In genomic region chr7:104980969-104981670, GRCh38 we compare ENCODE assay signal across 8 cellular contexts. TPM values are rescaled to one million over a fixed set of nuclear protein-coding genes. Genes with fewer than 3 reads are reported as not detected.
DNase-seq lines count a peak whose midpoint lies in the region; ATAC-seq lines count a peak whose summit lies in the region.

No MANE protein-coding gene starts in this region.

- H3K9me3 ChIP-seq in muscle layer of colon (ENCODE audit: low read length): no peaks in the 10 kb centered on the region

- peak; percentile 74 for DNase-seq in DMS79 treated with DMSO at 0.1 percent for 48 hours (lab: John Stamatoyannopoulos, UW)
- DNase-seq in Jurkat, Clone E6-1 (ENCODE audit: low read depth, low spot score): peak; percentile 68
- DNase-seq in OCI-M1 (lab: John Stamatoyannopoulos, UW): peak; percentile 66
- peak; percentile 65 for DNase-seq in cerebellum (ENCODE audit: low spot score)
- no peak for DNase-seq in activated CD4-positive, CD25-positive, alpha-beta regulatory T cell (lab: John Stamatoyannopoulos, UW)

- H3K4me3 ChIP-seq in Jurkat, Clone E6-1 (ENCODE audit: low read length): no peak overlapping the region
- no peak overlapping the region for H3K4me3 ChIP-seq in muscle layer of colon (ENCODE audit: low read depth in 1 of 2, low read length in 2 of 2)

- H3K27ac ChIP-seq in muscle layer of colon (ENCODE audit: low read depth, low read length): peak overlapping the region; percentile 4

- peaks cover 62% of the 10 kb centered on the region for H3K4me1 ChIP-seq in muscle layer of colon (ENCODE audit: insufficient read depth, low read length)

- H3K9ac ChIP-seq in muscle layer of colon (ENCODE audit: low read length): no peak overlapping the region

- ATAC-seq in HG03520 (IDR thresholded peaks at IDR 0.05; ENCODE audit: unreplicated experiment) (no peak), HG02884 (IDR thresholded peaks at IDR 0.05; ENCODE audit: unreplicated experiment) (no peak)

- no peaks in the 10 kb centered on the region for H3K27me3 ChIP-seq in muscle layer of colon (ENCODE audit: control insufficient read depth in 1 of 2, insufficient read depth in 2 of 2, low read length in 2 of 2)

- H3K36me3 ChIP-seq in muscle layer of colon (ENCODE audit: insufficient read depth, low read length): no peaks in the 10 kb centered on the region

RNA-seq across cellular contexts. Expression of gene KMT2E, which starts 32.9 kb away (rescaled TPM):
- polyA plus RNA-seq in Jurkat, Clone E6-1 (2012; ENCODE audit: insufficient read depth, insufficient read length): 24.1 TPM
- total RNA-seq in cerebellum: 247 TPM

Comparison
In these comparisons a context has a peak if more than half of its experiments do, and no peak if none do; other contexts are left out.
1. DNase-seq: peak in DMS79 treated with DMSO at 0.1 percent for 48 hours (single experiment), Jurkat, Clone E6-1 (single experiment), OCI-M1 (single experiment) and cerebellum (single experiment); none in activated CD4-positive, CD25-positive, alpha-beta regulatory T cell (0 of 4).